ENCODE assay signal across 1 cellular context in genomic region chr1:54253480-54253879, GRCh38.
TF ChIP-seq lines count a peak whose summit lies in the region.

No MANE protein-coding gene starts in this region.

TF ChIP-seq in H1, 55 proteins besides CTCF, POLR2A, EP300 and RAD21:
- TF ChIP-seq SP4 (IDR thresholded peaks at IDR 0.05; ENCODE audit: low read length) (no peak), SAP30 (IDR thresholded peaks at IDR 0.05; ENCODE audit: insufficient read depth, insufficient replicate concordance, low read length) (no peak), SRF (IDR thresholded peaks at IDR 0.05; ENCODE audit: low read depth, low read length) (no peak), KDM5A (IDR thresholded peaks at IDR 0.05; ENCODE audit: low read length) (no peak), SIRT6 (IDR thresholded peaks at IDR 0.05; ENCODE audit: low read length) (no peak), SIX5 (IDR thresholded peaks at IDR 0.05; ENCODE audit: low read depth, low read length) (no peak), SP2 (IDR thresholded peaks at IDR 0.05; ENCODE audit: low read length) (no peak), CBX5 (IDR thresholded peaks at IDR 0.05; ENCODE audit: low read depth, low read length) (no peak), SP1 (IDR thresholded peaks at IDR 0.05; ENCODE audit: low read depth, low read length) (no peak), ATF2 (IDR thresholded peaks at IDR 0.05; ENCODE audit: low read length) (no peak), E2F6 (IDR thresholded peaks at IDR 0.05) (no peak), KDM4A (IDR thresholded peaks at IDR 0.05; ENCODE audit: low read depth, low read length, severe bottlenecking) (no peak), NRF1 (IDR thresholded peaks at IDR 0.05; ENCODE audit: low read depth, low read length) (no peak), CTBP2 (IDR thresholded peaks at IDR 0.05; ENCODE audit: borderline replicate concordance, insufficient read depth, insufficient read length, low read length) (no peak), PHF8 (conservative IDR thresholded peaks at IDR 0.05; ENCODE audit: low read depth, low read length) (no peak), RXRA (IDR thresholded peaks at IDR 0.05; ENCODE audit: insufficient read depth, low read depth, low read length) (no peak)
